In the genomic region with DNA sequence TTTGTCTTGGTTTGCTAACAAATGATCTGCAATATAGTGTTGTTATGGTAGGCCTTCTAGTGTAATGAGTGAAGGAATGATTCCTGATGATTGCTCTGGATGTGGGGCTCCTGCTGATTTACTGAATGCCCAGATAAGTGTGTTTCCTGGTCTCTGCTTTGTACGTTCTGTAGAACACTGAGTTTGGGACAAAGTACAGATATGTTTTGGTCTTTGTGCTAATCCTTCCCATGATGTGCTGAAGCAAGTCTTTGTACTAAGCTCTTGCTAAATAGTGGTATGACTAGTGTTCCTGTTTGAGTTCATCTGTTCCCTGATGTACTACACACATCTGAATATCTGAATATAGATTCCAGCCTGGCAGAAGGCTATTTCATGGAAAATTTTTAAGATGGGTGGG, we compare ENCODE assay signal across 1 cellular context.
TF ChIP-seq lines count a peak whose summit lies in the region.

No MANE protein-coding gene starts in this region.

TF ChIP-seq in SK-N-SH treated with all-trans-retinoic acid at 6 μM for 48 hours, 23 proteins besides CTCF, POLR2A, EP300 and RAD21 (continued from another document):
- TF ChIP-seq ZFP30 (CRISPR knock-in tag; IDR thresholded peaks at IDR 0.05) (no peak), PPARA (CRISPR knock-in tag; IDR thresholded peaks at IDR 0.05; ENCODE audit: borderline replicate concordance) (no peak), ISL1 (CRISPR knock-in tag; IDR thresholded peaks at IDR 0.05) (no peak), ZC3H10 (CRISPR knock-in tag; IDR thresholded peaks at IDR 0.05) (no peak), CSDC2 (CRISPR knock-in tag; IDR thresholded peaks at IDR 0.05) (no peak), TOX (CRISPR knock-in tag; IDR thresholded peaks at IDR 0.05; ENCODE audit: borderline replicate concordance) (no peak), OSR1 (CRISPR knock-in tag; IDR thresholded peaks at IDR 0.05) (no peak), TCF4 (CRISPR knock-in tag; IDR thresholded peaks at IDR 0.05; ENCODE audit: borderline replicate concordance) (no peak)
